In the genomic region with DNA sequence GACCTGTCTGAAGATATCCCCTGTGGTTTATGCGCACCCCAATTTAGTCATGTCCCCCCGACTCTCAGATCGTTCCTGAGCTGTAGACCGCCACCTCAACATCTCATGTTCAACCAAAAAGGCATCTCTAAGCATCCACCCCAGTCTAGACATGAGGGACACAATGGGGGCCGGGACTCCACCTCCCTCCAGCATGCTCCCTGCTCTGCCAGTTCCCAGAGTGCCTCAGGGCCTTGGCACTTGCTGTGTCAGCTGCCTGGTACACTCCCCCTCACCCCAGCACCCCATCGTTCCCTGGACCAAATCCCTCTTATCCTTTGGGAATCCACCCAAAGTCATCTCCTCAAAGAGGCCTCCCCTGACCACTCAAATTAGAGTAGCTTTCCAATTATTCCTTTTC, we compare ENCODE assay signal across 1 cellular context.
TF ChIP-seq lines count a peak whose summit lies in the region.

No MANE protein-coding gene starts in this region.

TF ChIP-seq in IMR-90, 13 proteins besides CTCF, POLR2A, EP300 and RAD21:
- TF ChIP-seq, protein P1, sequence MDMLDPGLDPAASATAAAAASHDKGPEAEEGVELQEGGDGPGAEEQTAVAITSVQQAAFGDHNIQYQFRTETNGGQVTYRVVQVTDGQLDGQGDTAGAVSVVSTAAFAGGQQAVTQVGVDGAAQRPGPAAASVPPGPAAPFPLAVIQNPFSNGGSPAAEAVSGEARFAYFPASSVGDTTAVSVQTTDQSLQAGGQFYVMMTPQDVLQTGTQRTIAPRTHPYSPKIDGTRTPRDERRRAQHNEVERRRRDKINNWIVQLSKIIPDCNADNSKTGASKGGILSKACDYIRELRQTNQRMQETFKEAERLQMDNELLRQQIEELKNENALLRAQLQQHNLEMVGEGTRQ (IDR thresholded peaks at IDR 0.05; ENCODE audit: low read depth, low read length) = no peak
- TF ChIP-seq CHD1 (IDR thresholded peaks at IDR 0.05; ENCODE audit: low read depth, low read length) = no peak
- TF ChIP-seq SMC3 (IDR thresholded peaks at IDR 0.05; ENCODE audit: low read depth, low read length) = no peak
- TF ChIP-seq CEBPB (IDR thresholded peaks at IDR 0.05; ENCODE audit: low read depth, low read length) = no peak
- TF ChIP-seq MAZ (IDR thresholded peaks at IDR 0.05; ENCODE audit: borderline replicate concordance, low read depth, low read length) = no peak
- TF ChIP-seq NFE2L2 (IDR thresholded peaks at IDR 0.05; ENCODE audit: low read depth, low read length) = no peak
- no peak for TF ChIP-seq MXI1 (IDR thresholded peaks at IDR 0.05; ENCODE audit: borderline replicate concordance, low read depth, low read length)
- no peak for TF ChIP-seq BHLHE40 (IDR thresholded peaks at IDR 0.05; ENCODE audit: low read depth, low read length)
- TF ChIP-seq RCOR1 (IDR thresholded peaks at IDR 0.05; ENCODE audit: insufficient replicate concordance, low read length) = no peak
- no peak for TF ChIP-seq FOS (IDR thresholded peaks at IDR 0.05; ENCODE audit: low read depth, low read length)
- TF ChIP-seq ELK1 (IDR thresholded peaks at IDR 0.05; ENCODE audit: borderline replicate concordance, low read depth, low read length) = no peak
- no peak for TF ChIP-seq MAFK (IDR thresholded peaks at IDR 0.05; ENCODE audit: low read depth, low read length)
- TF ChIP-seq RFX5 (IDR thresholded peaks at IDR 0.05; ENCODE audit: low read depth, low read length) = no peak
